In genomic region chr1:25699059-25699458, GRCh38 we compare ENCODE assay signal across 7 cellular contexts.
DNase-seq lines count a peak whose midpoint lies in the region; ATAC-seq and TF ChIP-seq lines count a peak whose summit lies in the region.
"Not testable (repeated sequence)": the region's sequence is repeated elsewhere in the genome, so short reads cannot be mapped to it uniquely, and the experiment has no call there.

No MANE protein-coding gene starts in this region.

- dilution Hi-C loops in IMR-90 (cut with HindIII; ENCODE audit: low sequenced_read_pairs, unreplicated experiment), result not testable (repeated sequence)

- H3K27me3 ChIP-seq in IMR-90 (ENCODE audit: control insufficient read depth, insufficient read depth, low read length); dorsolateral prefrontal cortex; heart left ventricle; muscle layer of colon (ENCODE audit: control insufficient read depth in 1 of 2, insufficient read depth in 2 of 2, low read length in 2 of 2); sigmoid colon: not testable (repeated sequence)

- not testable (repeated sequence) for TF ChIP-seq RAD21 in IMR-90 (IDR thresholded peaks at IDR 0.05; ENCODE audit: low read length)

- H2BK20ac ChIP-seq in IMR-90 (ENCODE audit: low read depth, low read length), result peak overlapping the region; percentile 77

- peak overlapping the region; percentile 67 for H4K91ac ChIP-seq in IMR-90 (ENCODE audit: insufficient read depth, low read depth, low read length)

- not testable (repeated sequence) for ATAC-seq in IMR-90 (ENCODE audit: low read depth); heart left ventricle

- not testable (repeated sequence) for H2AFZ ChIP-seq in IMR-90 (replicated peaks; ENCODE audit: low read length, poor library complexity)

- not testable (repeated sequence) for DNase-seq in IMR-90, dorsolateral prefrontal cortex, heart left ventricle, sigmoid colon

- not testable (repeated sequence) for TF ChIP-seq EP300 in sigmoid colon (IDR thresholded peaks at IDR 0.05)

- H3K18ac ChIP-seq in IMR-90 (ENCODE audit: low read depth, low read length), result peak overlapping the region; percentile 69

- H2BK5ac ChIP-seq in IMR-90 (ENCODE audit: low read depth, low read length, poor library complexity, severe bottlenecking), result peak overlapping the region; percentile 89

- peak overlapping the region; percentile 88 for H3K4ac ChIP-seq in IMR-90 (ENCODE audit: low read depth, low read length)

- H3K36me3 ChIP-seq in IMR-90 (ENCODE audit: control insufficient read depth, insufficient read depth, low read length); heart left ventricle; muscle layer of colon (ENCODE audit: insufficient read depth, low read length); sigmoid colon: not testable (repeated sequence)

- H2BK120ac ChIP-seq in IMR-90 (ENCODE audit: low read depth, low read length), result peak overlapping the region; percentile 90

- peak overlapping the region; percentile 63 for H2AK9ac ChIP-seq in IMR-90 (replicated peaks; ENCODE audit: low read depth, low read length, poor library complexity)

- WGBS in IMR-90 (ENCODE audit: extremely low coverage in 2 of 2, insufficient read length in 1 of 2), 2 experiments, result no CpG with 5 or more reads among the region's 8 CpGs
- WGBS in heart left ventricle, 4 donors, result 91 to 96% (median 94%) methylated on average over 8 of the region's 8 CpGs
- WGBS in sigmoid colon, 2 donors, result 91 to 95% methylated on average over 8 of the region's 8 CpGs

- not testable (repeated sequence) for H3K4me3 ChIP-seq in IMR-90 (ENCODE audit: insufficient read depth, low read depth, low read length); dorsolateral prefrontal cortex; heart left ventricle; muscle layer of colon (ENCODE audit: low read depth in 1 of 2, low read length in 2 of 2); sigmoid colon

- peak overlapping the region; percentile 81; the same call in 2 of the 3 replicates for H2BK15ac ChIP-seq in IMR-90 (ENCODE audit: low read depth, low read length)

- not testable (repeated sequence) for H3K4me2 ChIP-seq in IMR-90 (ENCODE audit: low read depth, low read length)

- H3K4me1 ChIP-seq in IMR-90 (ENCODE audit: control insufficient read depth, insufficient read depth, low read length) (peaks cover 52% of the 10 kb centered on the region), heart left ventricle (peaks cover 4 to 100% (median 81%) of the 10 kb centered on the region in 12 donors), muscle layer of colon (ENCODE audit: insufficient read depth, low read length) (peaks cover 89% of the 10 kb centered on the region), sigmoid colon (peaks cover 0 to 100% (median 97%) of the 10 kb centered on the region in 4 donors)

- intact Hi-C loops in IMR-90 (cut with micrococcal nuclease); sigmoid colon (cut with DNase I): not testable (repeated sequence)
- intact Hi-C loops in dorsolateral prefrontal cortex (cut with DNase I) (loop anchor here (5.0 kb wide), 2 partner anchors 77 to 82 kb away; partner anchors contain the start of gene MAN1C1 (in 1 of the 2)), heart left ventricle (cut with DNase I) (loop anchor here in 6 of 10 donors (5.0 to 10.0 kb wide), 5 partner anchors 42 to 154 kb away; partner anchors contain the start of genes MAN1C1 (in 2 of the 6) and LDLRAP1 (in 1 of the 6))

- peak overlapping the region; percentile 35 for H3K27ac Mint-ChIP-seq in activated naive CD4-positive, alpha-beta T cell treated with anti-CD3 and anti-CD28 coated beads, Interleukin-2, amount 50 U/mL, for 24 hours

- not testable (repeated sequence) for H3K36me3 Mint-ChIP-seq in activated naive CD4-positive, alpha-beta T cell treated with anti-CD3 and anti-CD28 coated beads, Interleukin-2, amount 50 U/mL, for 24 hours

- peaks cover 74% of the 10 kb centered on the region for H3K4me1 Mint-ChIP-seq in activated naive CD4-positive, alpha-beta T cell treated with anti-CD3 and anti-CD28 coated beads, Interleukin-2, amount 50 U/mL, for 24 hours

- H3K27ac ChIP-seq in IMR-90 (ENCODE audit: insufficient read depth, low read length), result peak overlapping the region; percentile 96
- H3K27ac ChIP-seq in dorsolateral prefrontal cortex, result peak overlapping the region in 54 of 59 donors; percentile 37 to 93 (median 82)
- H3K27ac ChIP-seq in heart left ventricle, result peak overlapping the region; percentile 10 to 99 (median 90)
- H3K27ac ChIP-seq in muscle layer of colon (ENCODE audit: low read depth, low read length), result peak overlapping the region; percentile 73
- H3K27ac ChIP-seq in sigmoid colon, result peak overlapping the region; percentile 81 to 89 (median 87)
- peak overlapping the region; percentile 81 for H3K27ac ChIP-seq in temporal lobe (ENCODE audit: low read depth, low read length)

- in situ Hi-C loops in IMR-90 (cut with MboI; ENCODE audit: low sequenced_read_pairs), result not testable (repeated sequence)

- H3K79me1 ChIP-seq in IMR-90 (ENCODE audit: low read depth in 1 of 2, low read length in 2 of 2), result peaks cover 0 to 40% of the 10 kb centered on the region in 2 experiments; a peak in 2 of 4 replicates

- H3K23ac ChIP-seq in IMR-90 (ENCODE audit: low read depth, low read length), result not testable (repeated sequence)

- peaks cover 37% of the 10 kb centered on the region for H3K9me1 ChIP-seq in IMR-90 (ENCODE audit: insufficient read depth, low read length)

- not testable (repeated sequence) for H4K20me1 ChIP-seq in IMR-90 (ENCODE audit: insufficient read depth, low read length)

- not testable (repeated sequence) for H3K9ac ChIP-seq in IMR-90 (ENCODE audit: low read depth, low read length); muscle layer of colon (ENCODE audit: low read length)

- not testable (repeated sequence) for H3K9me3 ChIP-seq in IMR-90 (ENCODE audit: control insufficient read depth, insufficient read depth, low read length); heart left ventricle; muscle layer of colon (ENCODE audit: low read length); sigmoid colon

- TF ChIP-seq CTCF in IMR-90 (conservative IDR thresholded peaks at IDR 0.05; ENCODE audit: low read depth, low read length); dorsolateral prefrontal cortex (IDR thresholded peaks at IDR 0.05 in 54 of 56, conservative IDR thresholded peaks at IDR 0.05 in 2 of 56; ENCODE audit: low read depth in 1 of 56, partially characterized antibody in 56 of 56); heart left ventricle (IDR thresholded peaks at IDR 0.05); sigmoid colon (IDR thresholded peaks at IDR 0.05): not testable (repeated sequence)

- H3K56ac ChIP-seq in IMR-90 (ENCODE audit: extremely low read depth, insufficient read depth, low read length), result not testable (repeated sequence)

- not testable (repeated sequence) for H3K27me3 Mint-ChIP-seq in activated naive CD4-positive, alpha-beta T cell treated with anti-CD3 and anti-CD28 coated beads, Interleukin-2, amount 50 U/mL, for 24 hours

- H4K5ac ChIP-seq in IMR-90 (ENCODE audit: low read depth, low read length), result peak overlapping the region; percentile 82

- TF ChIP-seq POLR2A in IMR-90 (IDR thresholded peaks at IDR 0.05; ENCODE audit: low read depth, low read length); heart left ventricle (IDR thresholded peaks at IDR 0.05); sigmoid colon (IDR thresholded peaks at IDR 0.05): not testable (repeated sequence)

- H3K14ac ChIP-seq in IMR-90 (replicated peaks; ENCODE audit: low read depth, low read length), result peak overlapping the region; percentile 81

- POLR2A ChIA-PET in IMR-90 (lab: Charles Lee; ENCODE audit: unreplicated experiment), result interaction anchor here (0.6 kb wide), 1 partner anchor 264 kb away, joined by 4 read pairs; no protein-coding TSS in a partner anchor

- CTCF ChIA-PET in IMR-90 (lab: Yijun Ruan, JAX), result not testable (repeated sequence)

- H3K9me3 Mint-ChIP-seq in activated naive CD4-positive, alpha-beta T cell treated with anti-CD3 and anti-CD28 coated beads, Interleukin-2, amount 50 U/mL, for 24 hours, result not testable (repeated sequence)

- not testable (repeated sequence) for BruUV-seq in IMR-90 (replicated peaks; lab: Mats Ljungman, UMichigan)

- H2AK5ac ChIP-seq in IMR-90 (ENCODE audit: low read depth, low read length), result peak overlapping the region; percentile 91; the same call in 1 of the 2 replicates

- peak overlapping the region; percentile 76 to 77; a peak in 3 of 4 replicates for H4K8ac ChIP-seq in IMR-90 (ENCODE audit: low read depth in 2 of 2, low read length in 2 of 2)

- not testable (repeated sequence) for H3K4me3 Mint-ChIP-seq in activated naive CD4-positive, alpha-beta T cell treated with anti-CD3 and anti-CD28 coated beads, Interleukin-2, amount 50 U/mL, for 24 hours
